11 cellular contexts compared by ENCODE assay signal in the genomic region with DNA sequence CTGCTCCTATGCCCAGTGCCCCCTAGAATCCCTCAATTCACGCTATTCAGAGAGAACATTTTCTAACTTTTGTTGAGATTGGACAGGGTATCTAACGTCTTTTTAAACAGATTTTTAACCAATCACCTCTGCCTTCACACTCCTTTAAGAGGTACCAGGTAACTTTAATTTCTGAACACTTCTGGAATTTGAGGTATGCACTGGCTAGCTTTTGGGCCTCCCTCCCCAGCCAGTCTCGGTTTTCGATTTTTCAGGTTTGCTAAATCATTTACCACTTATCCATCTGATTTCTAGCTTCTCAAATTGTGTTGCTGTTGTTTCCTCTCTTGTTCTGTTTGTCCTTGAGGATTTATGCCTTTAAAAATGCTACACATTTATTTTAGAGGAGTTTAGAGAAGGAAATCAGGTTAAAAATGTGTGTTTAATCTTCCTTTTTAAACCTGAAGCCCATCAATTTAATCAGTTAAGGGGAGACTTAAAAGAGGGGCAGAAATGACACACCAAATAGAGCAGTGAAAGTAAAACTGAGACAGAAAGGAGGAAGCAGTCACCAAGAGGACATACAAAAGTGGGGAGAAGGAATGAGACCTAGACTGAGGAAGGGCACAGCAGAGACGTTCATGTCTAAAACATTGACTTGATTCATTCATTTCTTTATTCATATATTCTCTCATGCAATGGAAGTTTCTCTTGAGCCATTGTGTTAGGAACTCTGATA.
A peak's percentile ranks its signal among the peaks of the same experiment; 100 is the strongest.
DNase-seq lines count a peak whose midpoint lies in the region; ATAC-seq lines count a peak whose summit lies in the region.
"Had no signal": no experiment of that assay in that cellular context is flagged by ENCODE, and none has a peak within 500 bp of the region (broad histone marks: within the 10 kb centered on the region; RNA-seq: fewer than 3 reads in every experiment).

No MANE protein-coding gene starts in this region.

- ATAC-seq in GM18861 (IDR thresholded peaks at IDR 0.05; ENCODE audit: unreplicated experiment) = peak; percentile 99
- peak; percentile 98 for ATAC-seq in GM21737 (IDR thresholded peaks at IDR 0.05; ENCODE audit: unreplicated experiment)
- ATAC-seq in HG03442 (IDR thresholded peaks at IDR 0.05; ENCODE audit: unreplicated experiment) = peak; percentile 99

- DNase-seq in left kidney (ENCODE audit: low read depth, low spot score) = peak; percentile 13
- no peak for DNase-seq in activated CD8-positive, alpha-beta memory T cell treated with anti-CD3 and anti-CD28 coated beads, Interleukin-2, amount 50 U/mL, for 48 hours
- DNase-seq in SKM-1 treated with dmso at 0.1 percent for 144 hours (lab: John Stamatoyannopoulos, UW; ENCODE audit: unreplicated experiment) = no peak
- DNase-seq in DMS114 treated with DMSO at 0.1 percent for 48 hours (lab: John Stamatoyannopoulos, UW; ENCODE audit: unreplicated experiment) = no peak
- no peak for DNase-seq in activated T-cell treated with anti-CD3 and anti-CD28 coated beads for 4 hours
- DNase-seq: DMS79 treated with DMSO at 0.1 percent for 48 hours, KG1, PC-9 had no signal
